15 cellular contexts compared by ENCODE assay signal in genomic region chr2:84676295-84676694, GRCh38.
DNase-seq lines count a peak whose midpoint lies in the region; ATAC-seq, FAIRE-seq and TF ChIP-seq lines count a peak whose summit lies in the region.
"Had no signal": no experiment of that assay in that cellular context is flagged by ENCODE, and none has a peak within 500 bp of the region (broad histone marks: within the 10 kb centered on the region; RNA-seq: fewer than 3 reads in every experiment).

No MANE protein-coding gene starts in this region.

- no peaks in the 10 kb centered on the region for H3K9me3 Mint-ChIP-seq in activated T-helper 17 cell treated with anti-CD3 and anti-CD28 coated beads, Interleukin-2, amount 50 U/mL, for 72 hours

- peaks cover 15% of the 10 kb centered on the region for H3K4me1 Mint-ChIP-seq in activated T-helper 17 cell treated with anti-CD3 and anti-CD28 coated beads, Interleukin-2, amount 50 U/mL, for 72 hours

- ATAC-seq in activated T-helper 17 cell treated with anti-CD3 and anti-CD28 coated beads, Interleukin-2, amount 50 U/mL, for 72 hours (replicated peaks) = peak; percentile 11

- no peaks in the 10 kb centered on the region for H3K36me3 Mint-ChIP-seq in activated T-helper 17 cell treated with anti-CD3 and anti-CD28 coated beads, Interleukin-2, amount 50 U/mL, for 72 hours (ENCODE audit: low read depth)

- peaks cover 3% of the 10 kb centered on the region for H3K27me3 Mint-ChIP-seq in activated T-helper 17 cell treated with anti-CD3 and anti-CD28 coated beads, Interleukin-2, amount 50 U/mL, for 72 hours

- FAIRE-seq in D721Med (lab: Jason Lieb, UNC) = no peak
- FAIRE-seq: frontal cortex, small intestine had no signal

- DNase-seq in AG20443 (ENCODE audit: low spot score) (peak; percentile 34), GM04504 (ENCODE audit: low read depth) (peak; percentile 76), hepatic stellate cell (ENCODE audit: low spot score) (peak; percentile 19), D721Med (ENCODE audit: insufficient read length, low spot score) (no peak), NCI-H187 (lab: John Stamatoyannopoulos, UW) (no peak), activated gamma-delta T cell treated with Interleukin-2 at 50 U/mL for 16 hours (no peak)
- DNase-seq: activated naive CD4-positive, alpha-beta T cell treated with Interleukin-2 at 50 U/mL for 16 hours; DMS79; effector CD4-positive, alpha-beta T cell; NCI-H226; small intestine; SW 1271; thyroid gland had no signal

- TF ChIP-seq CTCF in D721Med (IDR thresholded peaks at IDR 0.05; ENCODE audit: insufficient read depth, missing control alignments) = no peak

- H3K4me3 Mint-ChIP-seq in activated T-helper 17 cell treated with anti-CD3 and anti-CD28 coated beads, Interleukin-2, amount 50 U/mL, for 72 hours = no peak overlapping the region

- H3K27ac Mint-ChIP-seq in activated T-helper 17 cell treated with anti-CD3 and anti-CD28 coated beads, Interleukin-2, amount 50 U/mL, for 72 hours = no peak overlapping the region

Comparison
In these comparisons a context has a peak if more than half of its experiments do, and no peak if none do; other contexts are left out.
1. DNase-seq: peak in AG20443 (single experiment), GM04504 (single experiment) and hepatic stellate cell (single experiment); none in D721Med (single experiment), NCI-H187 (0 of 2) and activated gamma-delta T cell treated with Interleukin-2 at 50 U/mL for 16 hours (single experiment).